15 cellular contexts compared by ENCODE assay signal in genomic region chr6:140175486-140175885, GRCh38.
"Had no signal": no experiment of that assay in that cellular context is flagged by ENCODE, and none has a peak within 500 bp of the region (broad histone marks: within the 10 kb centered on the region; RNA-seq: fewer than 3 reads in every experiment).

No MANE protein-coding gene starts in this region.

- H3K4me1 ChIP-seq: parathyroid adenoma, prostate gland, right lobe of liver had no signal

- H3K9me3 ChIP-seq: prostate gland, right lobe of liver had no signal

- H3K4me3 ChIP-seq: hepatocyte, prostate gland, right lobe of liver had no signal

- ATAC-seq: naive thymus-derived CD4-positive, alpha-beta T cell; right lobe of liver; stimulated activated naive B cell treated with anti-CD40 and anti-IgM and Interleukin-4, amounts not matched to agents 10 μg/mL and 1 μg/mL and 100 μg/mL, for 72 hours; stimulated activated naive CD8-positive, alpha-beta T cell treated with anti-CD3 and anti-CD28 coated beads, Interleukin-15, amount 100 ng/mL, for 72 hours had no signal

- H3K4me2 ChIP-seq: hepatocyte had no signal

- H3K4me3 Mint-ChIP-seq: naive thymus-derived CD4-positive, alpha-beta T cell; nephron progenitor cell; stimulated activated naive B cell treated with anti-CD40 and anti-IgM and Interleukin-4, amounts not matched to agents 10 μg/mL and 1 μg/mL and 100 μg/mL, for 72 hours; stimulated activated naive CD8-positive, alpha-beta T cell treated with anti-CD3 and anti-CD28 coated beads, Interleukin-15, amount 100 ng/mL, for 72 hours; type B pancreatic cell had no signal

- H2AFZ ChIP-seq: hepatocyte, parathyroid adenoma had no signal

- H3K27me3 ChIP-seq: hepatocyte, right lobe of liver had no signal

- FAIRE-seq: urothelium cell line had no signal

- H3K4me1 Mint-ChIP-seq: naive thymus-derived CD4-positive, alpha-beta T cell; nephron progenitor cell; stimulated activated naive B cell treated with anti-CD40 and anti-IgM and Interleukin-4, amounts not matched to agents 10 μg/mL and 1 μg/mL and 100 μg/mL, for 72 hours; stimulated activated naive CD8-positive, alpha-beta T cell treated with anti-CD3 and anti-CD28 coated beads, Interleukin-15, amount 100 ng/mL, for 72 hours had no signal

- H3K9ac ChIP-seq: parathyroid adenoma had no signal

- H3K79me2 ChIP-seq: hepatocyte, parathyroid adenoma had no signal

- H3K36me3 Mint-ChIP-seq: naive thymus-derived CD4-positive, alpha-beta T cell; stimulated activated naive B cell treated with anti-CD40 and anti-IgM and Interleukin-4, amounts not matched to agents 10 μg/mL and 1 μg/mL and 100 μg/mL, for 72 hours; type B pancreatic cell had no signal

- H3K27ac ChIP-seq: hepatocyte, parathyroid adenoma, prostate gland, right lobe of liver had no signal

- H3K27me3 Mint-ChIP-seq: stimulated activated naive B cell treated with anti-CD40 and anti-IgM and Interleukin-4, amounts not matched to agents 10 μg/mL and 1 μg/mL and 100 μg/mL, for 72 hours; stimulated activated naive CD8-positive, alpha-beta T cell treated with anti-CD3 and anti-CD28 coated beads, Interleukin-15, amount 100 ng/mL, for 72 hours; type B pancreatic cell had no signal

- H3K36me3 ChIP-seq: prostate gland, right lobe of liver had no signal

- DNase-seq: effector memory CD4-positive, alpha-beta T cell; erythroblast; kidney glomerular epithelial cell; naive thymus-derived CD4-positive, alpha-beta T cell; nephron progenitor cell; right lobe of liver; stimulated activated CD4-positive, alpha-beta T cell treated with anti-CD3 and anti-CD28 coated beads, Interleukin-4, amount 100 ng/mL, for 1 hour; stimulated activated CD8-positive, alpha-beta memory T cell treated with anti-CD3 and anti-CD28 coated beads, Interleukin-4, amount 100 ng/mL, for 48 hours; stimulated activated naive B cell treated with anti-CD40 and anti-IgM and Interleukin-4, amounts not matched to agents 10 μg/mL and 1 μg/mL and 100 μg/mL, for 72 hours; stimulated activated naive CD8-positive, alpha-beta T cell treated with anti-CD3 and anti-CD28 coated beads, Interleukin-15, amount 100 ng/mL, for 72 hours had no signal

- H3K27ac Mint-ChIP-seq: naive thymus-derived CD4-positive, alpha-beta T cell; nephron progenitor cell; stimulated activated naive B cell treated with anti-CD40 and anti-IgM and Interleukin-4, amounts not matched to agents 10 μg/mL and 1 μg/mL and 100 μg/mL, for 72 hours; type B pancreatic cell had no signal
